9 cellular contexts compared by ENCODE assay signal in the genomic region with DNA sequence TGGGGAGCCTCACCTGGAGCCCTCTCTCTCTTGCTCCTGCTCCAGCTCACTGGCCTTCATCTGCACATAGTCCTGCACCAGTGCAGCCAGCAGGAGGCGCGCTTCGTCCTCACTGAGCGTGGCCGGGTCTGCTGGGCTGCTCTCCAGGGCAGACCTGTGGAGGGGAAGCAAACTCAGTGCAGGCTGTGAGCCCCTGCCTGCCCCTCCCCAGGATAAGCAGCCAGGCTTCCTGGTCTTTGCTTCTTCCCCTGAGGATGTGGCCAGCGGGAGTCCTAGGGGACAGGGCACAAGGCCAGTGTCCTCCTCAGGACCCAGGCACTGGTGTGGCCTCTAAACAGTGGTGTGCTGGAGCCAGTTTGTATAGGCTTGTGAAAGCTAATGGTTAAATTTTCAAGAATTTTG. TPM values are rescaled to one million over a fixed set of nuclear protein-coding genes. Genes with fewer than 3 reads are reported as not detected.
DNase-seq lines count a peak whose midpoint lies in the region; ATAC-seq and TF ChIP-seq lines count a peak whose summit lies in the region.
"Had no signal": no experiment of that assay in that cellular context is flagged by ENCODE, and none has a peak within 500 bp of the region (broad histone marks: within the 10 kb centered on the region; RNA-seq: fewer than 3 reads in every experiment).

No MANE protein-coding gene starts in this region.

- no peak overlapping the region for H3K4me3 Mint-ChIP-seq in Calu3 (ENCODE audit: low read depth, unreplicated experiment)

- peaks cover 94% of the 10 kb centered on the region for H3K27me3 Mint-ChIP-seq in Calu3 (ENCODE audit: unreplicated experiment)

- no peak overlapping the region for H3K27ac Mint-ChIP-seq in Calu3 (ENCODE audit: unreplicated experiment)

- no peaks in the 10 kb centered on the region for H3K9me3 Mint-ChIP-seq in Calu3 (ENCODE audit: low read depth, unreplicated experiment)

- H3K36me3 Mint-ChIP-seq in Calu3 (ENCODE audit: insufficient read depth, unreplicated experiment): no peaks in the 10 kb centered on the region

- ATAC-seq in GM21529 (IDR thresholded peaks at IDR 0.05; ENCODE audit: unreplicated experiment): peak; percentile 63
- ATAC-seq in GM18870 (IDR thresholded peaks at IDR 0.05; ENCODE audit: unreplicated experiment): no peak
- ATAC-seq in GM21447 (IDR thresholded peaks at IDR 0.05; ENCODE audit: unreplicated experiment): no peak

- no peaks in the 10 kb centered on the region for H3K36me3 ChIP-seq in MG63

- CTCF ChIA-PET in Calu3 (lab: Charles Lee): interaction anchor here (0.9 to 1.1 kb wide), 3 partner anchors 36 to 107 kb away, joined by 3 to 4 read pairs (median 3); no protein-coding TSS in a partner anchor

- H3K27me3 ChIP-seq in MG63: no peaks in the 10 kb centered on the region

- no TSS peak for BruUV-seq in Calu3 (replicated peaks; lab: Mats Ljungman, UMichigan)

- H3K4me3 ChIP-seq in MG63: no peak overlapping the region

- DNase-seq in Calu3 (peak; percentile 77), MG63 (peak; percentile 13), foreskin melanocyte (peak; percentile 3)
- DNase-seq in activated CD8-positive, alpha-beta memory T cell treated with anti-CD3 and anti-CD28 coated beads for 24 hours: peak; percentile 86
- DNase-seq in stimulated activated CD4-positive, alpha-beta T cell treated with anti-CD3 and anti-CD28 coated beads, TNF-alpha, amount 100 ng/mL, for 4 hours (ENCODE audit: low read depth in 3 of 3): peak in 2 of 3 experiments; percentile 15 to 35

- no peaks in the 10 kb centered on the region for H3K9me3 ChIP-seq in MG63

- TF ChIP-seq CTCF in Calu3 (IDR thresholded peaks at IDR 0.05; ENCODE audit: unreplicated experiment): peak; percentile 69

- H3K4me1 Mint-ChIP-seq in Calu3 (ENCODE audit: low read depth, unreplicated experiment): peaks cover 10% of the 10 kb centered on the region

- intact Hi-C loops in Calu3 (cut with micrococcal nuclease; ENCODE audit: unreplicated experiment): loop anchor here (5.0 kb wide), 2 partner anchors 37 to 242 kb away; no protein-coding TSS in a partner anchor

RNA-seq across cellular contexts. Expression of a gene that starts 2.2 kb away (rescaled TPM):
- 1.2 TPM in 1 of 2 replicates, not detected in the other for total RNA-seq in Calu3 (2022)
- total RNA-seq in MG63 (2014; rRNA removed; shearing (Covaris generic); ENCODE audit: low replicate concordance): not detected in 2 replicates
- total RNA-seq: M059J had no signal

Comparison
In these comparisons a context has a peak if more than half of its experiments do, and no peak if none do; other contexts are left out.
1. DNase-seq: peak in every context shown above with its lines; median percentile 86 in activated CD8-positive, alpha-beta memory T cell treated with anti-CD3 and anti-CD28 coated beads for 24 hours; 77 in Calu3; 25 in stimulated activated CD4-positive, alpha-beta T cell treated with anti-CD3 and anti-CD28 coated beads, TNF-alpha, amount 100 ng/mL, for 4 hours; 13 in MG63; 3 in foreskin melanocyte.